In the genomic region with DNA sequence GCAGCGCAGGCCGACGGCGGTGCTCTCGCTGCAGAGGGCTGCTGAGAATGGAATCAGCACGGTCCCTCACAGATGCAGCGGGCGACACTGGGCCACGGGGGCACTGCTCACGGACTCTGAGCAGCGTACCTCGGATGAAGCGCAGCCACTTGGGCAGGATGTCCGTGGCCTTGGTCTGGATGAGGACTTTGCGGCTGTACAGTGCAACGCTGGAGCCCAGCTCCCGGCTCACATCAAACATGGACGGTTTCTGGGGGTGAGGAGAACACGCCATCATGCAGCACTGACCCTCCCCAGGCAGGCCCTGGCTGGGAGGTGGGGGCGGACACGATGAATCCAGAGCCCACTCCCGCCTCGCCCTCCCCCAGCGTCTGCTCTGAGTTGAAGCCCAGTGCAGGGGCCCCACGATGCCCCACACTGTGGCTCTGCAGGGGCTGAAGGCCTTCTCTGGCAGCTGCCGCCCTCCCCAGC, we compare ENCODE assay signal across 36 cellular contexts.
"Had no signal": no experiment of that assay in that cellular context is flagged by ENCODE, and none has a peak within 500 bp of the region (broad histone marks: within the 10 kb centered on the region; RNA-seq: fewer than 3 reads in every experiment).

No MANE protein-coding gene starts in this region.

- H3K9me3 Mint-ChIP-seq: activated CD4-positive, alpha-beta T cell treated with anti-CD3 and anti-CD28 coated beads, Interleukin-2, amount 10 ng/mL, durations not matched to agents 24 days and 14 days; activated CD8-positive, alpha-beta T cell treated with anti-CD3 and anti-CD28 coated beads for 36 hours; activated naive CD4-positive, alpha-beta T cell treated with anti-CD3 and anti-CD28 coated beads, Interleukin-2, amount 50 U/mL, for 24 hours; activated naive CD8-positive, alpha-beta T cell treated with anti-CD3 and anti-CD28 coated beads, Interleukin-2, amount 10 ng/mL, durations not matched to agents 7 days and 5 days; activated T-cell treated with anti-CD3 and anti-CD28 coated beads, Interleukin-2, amount 50 U/mL, for 24 hours; activated T-helper 2 cell treated with anti-CD3 and anti-CD28 coated beads, Interferon-gamma antibody, Interleukin-2, Interleukin-4, amounts not matched to agents 10 μg/mL and 5 μg/mL and 100 μg/mL, durations not matched to agents 14 hours and 24 hours and 36 hours had no signal

- H3K27ac ChIP-seq: body of pancreas, Peyer's patch, SJCRH30, SK-N-MC had no signal

- DNase-seq: activated CD4-positive, alpha-beta T cell treated with anti-CD3 and anti-CD28 coated beads, Interleukin-2, amount 10 ng/mL, durations not matched to agents 24 days and 14 days; activated CD4-positive, alpha-beta T cell treated with anti-CD3 and anti-CD28 coated beads, Interleukin-2, amount 50 U/mL, for 4 hours; activated CD8-positive, alpha-beta T cell treated with anti-CD3 and anti-CD28 coated beads for 36 hours; activated gamma-delta T cell; activated naive CD4-positive, alpha-beta T cell treated with Interleukin-2 at 50 U/mL for 16 hours; activated naive CD8-positive, alpha-beta T cell treated with anti-CD3 and anti-CD28 coated beads, Interleukin-2, amount 10 ng/mL, durations not matched to agents 7 days and 5 days; activated T-cell treated with anti-CD3 and anti-CD28 coated beads, Interleukin-2, amount 50 U/mL, for 24 hours; amygdala; body of pancreas; caudate nucleus; cerebellar nuclear complex; Kasumi-1; KG1; MG63; MV-4-11; NCI-H1092; NCI-H1436 treated with DMSO at 0.1 percent for 48 hours; NCI-H1694 treated with DMSO at 0.1 percent for 48 hours; NCI-H2029; NCI-H2107; NCI-H2171; NCI-H510A; NCI-H526; NCI-H748 treated with DMSO at 0.1 percent for 48 hours; NK-92 treated with Interleukin-12 subunit alpha and Interleukin-12 subunit beta, amount 100 ng/mL, for 24 hours; PC-3; Peyer's patch; RPMI8226; SHP77; SJCRH30; T1000 had no signal

- H3K27me3 Mint-ChIP-seq: activated CD4-positive, alpha-beta T cell treated with anti-CD3 and anti-CD28 coated beads, Interleukin-2, amount 10 ng/mL, durations not matched to agents 24 days and 14 days; activated CD8-positive, alpha-beta T cell treated with anti-CD3 and anti-CD28 coated beads for 36 hours; activated naive CD4-positive, alpha-beta T cell treated with anti-CD3 and anti-CD28 coated beads, Interleukin-2, amount 50 U/mL, for 24 hours; activated naive CD8-positive, alpha-beta T cell treated with anti-CD3 and anti-CD28 coated beads, Interleukin-2, amount 10 ng/mL, durations not matched to agents 7 days and 5 days; activated T-cell treated with anti-CD3 and anti-CD28 coated beads, Interleukin-2, amount 50 U/mL, for 24 hours had no signal

- H3K9me3 ChIP-seq: body of pancreas, MG63, Peyer's patch, SJCRH30 had no signal

- H3K4me3 ChIP-seq: body of pancreas, MG63, Peyer's patch, SJCRH30, SK-N-MC had no signal

- H3K4me1 ChIP-seq: body of pancreas, Peyer's patch, SJCRH30 had no signal

- H3K27ac Mint-ChIP-seq: activated CD4-positive, alpha-beta T cell treated with anti-CD3 and anti-CD28 coated beads, Interleukin-2, amount 10 ng/mL, durations not matched to agents 24 days and 14 days; activated CD8-positive, alpha-beta T cell treated with anti-CD3 and anti-CD28 coated beads for 36 hours; activated naive CD4-positive, alpha-beta T cell treated with anti-CD3 and anti-CD28 coated beads, Interleukin-2, amount 50 U/mL, for 24 hours; activated T-helper 2 cell treated with anti-CD3 and anti-CD28 coated beads, Interferon-gamma antibody, Interleukin-2, Interleukin-4, amounts not matched to agents 10 μg/mL and 5 μg/mL and 100 μg/mL, durations not matched to agents 14 hours and 24 hours and 36 hours had no signal

- H3K27me3 ChIP-seq: body of pancreas, MG63, Peyer's patch, SJCRH30 had no signal

- ATAC-seq: activated CD8-positive, alpha-beta T cell treated with anti-CD3 and anti-CD28 coated beads for 36 hours; body of pancreas; PC-3 had no signal

- H3K4me1 Mint-ChIP-seq: activated naive CD4-positive, alpha-beta T cell treated with anti-CD3 and anti-CD28 coated beads, Interleukin-2, amount 50 U/mL, for 24 hours had no signal

- FAIRE-seq: astrocyte, bronchial epithelial cell had no signal

- H3K4me3 Mint-ChIP-seq: activated CD4-positive, alpha-beta T cell treated with anti-CD3 and anti-CD28 coated beads, Interleukin-2, amount 10 ng/mL, durations not matched to agents 24 days and 14 days; activated CD8-positive, alpha-beta T cell treated with anti-CD3 and anti-CD28 coated beads for 36 hours; activated naive CD4-positive, alpha-beta T cell treated with anti-CD3 and anti-CD28 coated beads, Interleukin-2, amount 50 U/mL, for 24 hours; activated naive CD8-positive, alpha-beta T cell treated with anti-CD3 and anti-CD28 coated beads, Interleukin-2, amount 10 ng/mL, durations not matched to agents 7 days and 5 days; activated T-cell treated with anti-CD3 and anti-CD28 coated beads, Interleukin-2, amount 50 U/mL, for 24 hours had no signal
